Comparison of ENCODE assay signal across 34 cellular contexts in genomic region chrX:9368262-9368661, GRCh38.
"Had no signal": no experiment of that assay in that cellular context is flagged by ENCODE, and none has a peak within 500 bp of the region (broad histone marks: within the 10 kb centered on the region; RNA-seq: fewer than 3 reads in every experiment).

No MANE protein-coding gene starts in this region.

- ATAC-seq: activated naive CD8-positive, alpha-beta T cell treated with anti-CD3 and anti-CD28 coated beads, Interleukin-2, amount 50 U/mL, for 24 hours; activated T-cell treated with anti-CD3 and anti-CD28 coated beads, Interleukin-2, amount 50 U/mL, for 4 hours; foreskin keratinocyte; gastrocnemius medialis; heart left ventricle had no signal

- H3K36me3 Mint-ChIP-seq: activated naive CD4-positive, alpha-beta T cell treated with anti-CD3 and anti-CD28 coated beads, Interleukin-2, amount 50 U/mL, for 24 hours; activated naive CD8-positive, alpha-beta T cell treated with anti-CD3 and anti-CD28 coated beads for 36 hours; brain had no signal

- H3K27me3 ChIP-seq: adrenal gland, cardiac muscle cell, colonic mucosa, esophagus muscularis mucosa, gastrocnemius medialis had no signal

- H3K27me3 Mint-ChIP-seq: activated CD4-positive, alpha-beta T cell treated with anti-CD3 and anti-CD28 coated beads, Interleukin-2, amount 10 ng/mL, durations not matched to agents 7 days and 5 days; activated naive CD4-positive, alpha-beta T cell treated with anti-CD3 and anti-CD28 coated beads, Interleukin-2, amount 50 U/mL, for 24 hours; activated naive CD8-positive, alpha-beta T cell treated with anti-CD3 and anti-CD28 coated beads for 36 hours; activated naive CD8-positive, alpha-beta T cell treated with anti-CD3 and anti-CD28 coated beads, Interleukin-2, amount 50 U/mL, for 24 hours had no signal

- H3K4me1 ChIP-seq: adrenal gland, breast epithelium, colonic mucosa, esophagus muscularis mucosa, foreskin keratinocyte, gastrocnemius medialis had no signal

- H3K4me1 Mint-ChIP-seq: endodermal cell had no signal

- H3K27ac ChIP-seq: adrenal gland, breast epithelium, cardiac muscle cell, colonic mucosa, esophagus muscularis mucosa, foreskin keratinocyte, gastrocnemius medialis, heart left ventricle had no signal

- H3K27ac Mint-ChIP-seq: activated CD4-positive, alpha-beta memory T cell treated with anti-CD3 and anti-CD28 coated beads, Interleukin-2, amount 10 ng/mL, durations not matched to agents 7 days and 5 days; activated CD4-positive, alpha-beta T cell treated with anti-CD3 and anti-CD28 coated beads, Interleukin-2, amount 10 ng/mL, durations not matched to agents 7 days and 5 days; activated naive CD4-positive, alpha-beta T cell treated with anti-CD3 and anti-CD28 coated beads for 36 hours; activated naive CD4-positive, alpha-beta T cell treated with anti-CD3 and anti-CD28 coated beads, Interleukin-2, amount 50 U/mL, for 24 hours; activated naive CD8-positive, alpha-beta T cell treated with anti-CD3 and anti-CD28 coated beads for 36 hours; activated naive CD8-positive, alpha-beta T cell treated with anti-CD3 and anti-CD28 coated beads, Interleukin-2, amount 50 U/mL, for 24 hours; activated T-helper 1 cell treated with anti-CD3 and anti-CD28 coated beads, Interleukin-12 subunit alpha, Interleukin-12 subunit beta, Interleukin-2, Interleukin-4 antibody, amounts not matched to agents 30 ng/mL and 10 ng/mL and 1 ng/mL, durations not matched to agents 14 hours and 24 hours and 36 hours; activated T-helper 2 cell treated with anti-CD3 and anti-CD28 coated beads, Interferon-gamma antibody, Interleukin-2, Interleukin-4, amounts not matched to agents 10 μg/mL and 5 μg/mL and 100 μg/mL, durations not matched to agents 14 hours and 24 hours and 36 hours; brain; endodermal cell had no signal

- H3K9me3 Mint-ChIP-seq: activated CD4-positive, alpha-beta memory T cell treated with anti-CD3 and anti-CD28 coated beads, Interleukin-2, amount 10 ng/mL, durations not matched to agents 7 days and 5 days; activated CD4-positive, alpha-beta T cell treated with anti-CD3 and anti-CD28 coated beads, Interleukin-2, amount 10 ng/mL, durations not matched to agents 7 days and 5 days; activated naive CD4-positive, alpha-beta T cell treated with anti-CD3 and anti-CD28 coated beads for 36 hours; activated naive CD4-positive, alpha-beta T cell treated with anti-CD3 and anti-CD28 coated beads, Interleukin-2, amount 50 U/mL, for 24 hours; activated naive CD8-positive, alpha-beta T cell treated with anti-CD3 and anti-CD28 coated beads for 36 hours; activated naive CD8-positive, alpha-beta T cell treated with anti-CD3 and anti-CD28 coated beads, Interleukin-2, amount 50 U/mL, for 24 hours; activated T-cell treated with anti-CD3 and anti-CD28 coated beads, Interleukin-2, amount 50 U/mL, for 4 hours; activated T-helper 1 cell treated with anti-CD3 and anti-CD28 coated beads, Interleukin-12 subunit alpha, Interleukin-12 subunit beta, Interleukin-2, Interleukin-4 antibody, amounts not matched to agents 30 ng/mL and 10 ng/mL and 1 ng/mL, durations not matched to agents 14 hours and 24 hours and 36 hours; activated T-helper 2 cell treated with anti-CD3 and anti-CD28 coated beads, Interferon-gamma antibody, Interleukin-2, Interleukin-4, amounts not matched to agents 10 μg/mL and 5 μg/mL and 100 μg/mL, durations not matched to agents 14 hours and 24 hours and 36 hours had no signal

- H3K36me3 ChIP-seq: adrenal gland, breast epithelium, cardiac muscle cell, colonic mucosa, esophagus muscularis mucosa, gastrocnemius medialis, heart left ventricle had no signal

- H3K4me3 ChIP-seq: adrenal gland, breast epithelium, cardiac muscle cell, colonic mucosa, esophagus muscularis mucosa, gastrocnemius medialis, heart left ventricle had no signal

- DNase-seq: activated CD4-positive, alpha-beta memory T cell treated with anti-CD3 and anti-CD28 coated beads, Interleukin-2, amount 10 ng/mL, durations not matched to agents 7 days and 5 days; activated CD4-positive, alpha-beta T cell treated with anti-CD3 and anti-CD28 coated beads for 1 hour; activated CD4-positive, alpha-beta T cell treated with anti-CD3 and anti-CD28 coated beads for 4 hours; activated CD4-positive, alpha-beta T cell treated with anti-CD3 and anti-CD28 coated beads, Interleukin-2, amount 10 ng/mL, durations not matched to agents 7 days and 5 days; activated CD4-positive, alpha-beta T cell treated with anti-CD3 and anti-CD28 coated beads, Interleukin-2, amount 50 U/mL, for 4 hours; activated CD4-positive, CD25-positive, alpha-beta regulatory T cell; activated CD8-positive, alpha-beta memory T cell treated with anti-CD3 and anti-CD28 coated beads, Interleukin-2, amount 50 U/mL, for 48 hours; activated effector memory CD4-positive, alpha-beta T cell treated with anti-CD3 and anti-CD28 coated beads, Interleukin-2, amount 50 U/mL, for 16 hours; activated naive CD4-positive, alpha-beta T cell treated with anti-CD3 and anti-CD28 coated beads for 36 hours; activated naive CD8-positive, alpha-beta T cell treated with anti-CD3 and anti-CD28 coated beads for 36 hours; activated naive CD8-positive, alpha-beta T cell treated with anti-CD3 and anti-CD28 coated beads, Interleukin-2, amount 50 U/mL, for 24 hours; activated T-cell treated with anti-CD3 and anti-CD28 coated beads for 4 hours; activated T-cell treated with anti-CD3 and anti-CD28 coated beads, Interleukin-2, amount 50 U/mL, for 4 hours; adrenal gland; amygdala; aorta; central memory CD4-positive, alpha-beta T cell; cerebellar nuclear complex; colonic mucosa; effector memory CD4-positive, alpha-beta T cell; endodermal cell; erythroblast; foreskin keratinocyte; gastrocnemius medialis; glutamatergic neuron; heart left ventricle; T-helper 2 cell had no signal

- H3K4me3 Mint-ChIP-seq: activated CD4-positive, alpha-beta memory T cell treated with anti-CD3 and anti-CD28 coated beads, Interleukin-2, amount 10 ng/mL, durations not matched to agents 7 days and 5 days; activated CD4-positive, alpha-beta T cell treated with anti-CD3 and anti-CD28 coated beads, Interleukin-2, amount 10 ng/mL, durations not matched to agents 7 days and 5 days; activated naive CD4-positive, alpha-beta T cell treated with anti-CD3 and anti-CD28 coated beads for 36 hours; activated naive CD4-positive, alpha-beta T cell treated with anti-CD3 and anti-CD28 coated beads, Interleukin-2, amount 50 U/mL, for 24 hours; activated naive CD8-positive, alpha-beta T cell treated with anti-CD3 and anti-CD28 coated beads for 36 hours; activated naive CD8-positive, alpha-beta T cell treated with anti-CD3 and anti-CD28 coated beads, Interleukin-2, amount 50 U/mL, for 24 hours; activated T-cell treated with anti-CD3 and anti-CD28 coated beads, Interleukin-2, amount 50 U/mL, for 4 hours; activated T-helper 1 cell treated with anti-CD3 and anti-CD28 coated beads, Interleukin-12 subunit alpha, Interleukin-12 subunit beta, Interleukin-2, Interleukin-4 antibody, amounts not matched to agents 30 ng/mL and 10 ng/mL and 1 ng/mL, durations not matched to agents 14 hours and 24 hours and 36 hours; brain; endodermal cell had no signal

- H3K9me3 ChIP-seq: adrenal gland, breast epithelium, colonic mucosa, esophagus muscularis mucosa, gastrocnemius medialis, heart left ventricle had no signal
